Comparison of ENCODE assay signal across 24 cellular contexts in genomic region chr6:170533792-170534191, GRCh38.
"Had no signal": no experiment of that assay in that cellular context is flagged by ENCODE, and none has a peak within 500 bp of the region (broad histone marks: within the 10 kb centered on the region; RNA-seq: fewer than 3 reads in every experiment).

No MANE protein-coding gene starts in this region.

- H3K27me3 Mint-ChIP-seq: activated naive CD8-positive, alpha-beta T cell treated with anti-CD3 and anti-CD28 coated beads, Interleukin-2, amount 50 U/mL, for 24 hours; brain; dendritic cell treated with granulocyte-macrophage colony-stimulating factor and Interleukin-4, amounts not matched to agents 40 ng/mL and 50 ng/mL, for 4 days; T-helper 17 cell had no signal

- H3K9me3 Mint-ChIP-seq: activated naive CD4-positive, alpha-beta T cell treated with anti-CD3 and anti-CD28 coated beads, Interleukin-2, amount 50 U/mL, for 72 hours; activated naive CD8-positive, alpha-beta T cell treated with anti-CD3 and anti-CD28 coated beads, Interleukin-2, amount 50 U/mL, for 24 hours; activated T-cell treated with anti-CD3 and anti-CD28 coated beads, Interleukin-2, amount 50 U/mL, for 72 hours; activated T-helper 2 cell treated with anti-CD3 and anti-CD28 coated beads, Interferon-gamma antibody, Interleukin-2, Interleukin-4, amounts not matched to agents 10 μg/mL and 5 μg/mL and 100 μg/mL, durations not matched to agents 14 hours and 24 hours and 36 hours; brain; dendritic cell treated with granulocyte-macrophage colony-stimulating factor and Interleukin-4, amounts not matched to agents 40 ng/mL and 50 ng/mL, for 4 days; WTC11 had no signal

- H3K4me1 Mint-ChIP-seq: WTC11 had no signal

- H3K4me3 Mint-ChIP-seq: activated naive CD8-positive, alpha-beta T cell treated with anti-CD3 and anti-CD28 coated beads, Interleukin-2, amount 50 U/mL, for 24 hours; activated T-cell treated with anti-CD3 and anti-CD28 coated beads, Interleukin-2, amount 50 U/mL, for 72 hours; brain; dendritic cell treated with granulocyte-macrophage colony-stimulating factor and Interleukin-4, amounts not matched to agents 40 ng/mL and 50 ng/mL, for 4 days; T-helper 17 cell; WTC11 had no signal

- ATAC-seq: activated naive CD4-positive, alpha-beta T cell treated with anti-CD3 and anti-CD28 coated beads, Interleukin-2, amount 50 U/mL, for 72 hours; activated naive CD8-positive, alpha-beta T cell treated with anti-CD3 and anti-CD28 coated beads, Interleukin-2, amount 50 U/mL, for 24 hours; activated T-cell treated with anti-CD3 and anti-CD28 coated beads, Interleukin-2, amount 50 U/mL, for 72 hours; T-helper 17 cell; WTC11 had no signal

- H3K27ac Mint-ChIP-seq: activated naive CD4-positive, alpha-beta T cell treated with anti-CD3 and anti-CD28 coated beads, Interleukin-2, amount 50 U/mL, for 72 hours; activated T-helper 2 cell treated with anti-CD3 and anti-CD28 coated beads, Interferon-gamma antibody, Interleukin-2, Interleukin-4, amounts not matched to agents 10 μg/mL and 5 μg/mL and 100 μg/mL, durations not matched to agents 14 hours and 24 hours and 36 hours; dendritic cell treated with granulocyte-macrophage colony-stimulating factor and Interleukin-4, amounts not matched to agents 40 ng/mL and 50 ng/mL, for 4 days; T-helper 17 cell; WTC11 had no signal

- DNase-seq: activated CD4-positive, alpha-beta T cell treated with anti-CD3 and anti-CD28 coated beads for 48 hours; activated CD4-positive, alpha-beta T cell treated with anti-CD3 and anti-CD28 coated beads, Interleukin-2, amount 50 U/mL, for 4 hours; activated CD4-positive, CD25-positive, alpha-beta regulatory T cell treated with anti-CD3 and anti-CD28 coated beads, Interleukin-2, amount 50 U/mL, for 72 hours; activated CD8-positive, alpha-beta memory T cell treated with anti-CD3 and anti-CD28 coated beads for 24 hours; activated naive CD4-positive, alpha-beta T cell treated with Interleukin-2 at 50 U/mL for 16 hours; activated naive CD8-positive, alpha-beta T cell treated with anti-CD3 and anti-CD28 coated beads, Interleukin-2, amount 50 U/mL, for 24 hours; activated T-cell treated with anti-CD3 and anti-CD28 coated beads, Interleukin-2, amount 50 U/mL, for 72 hours; amniotic stem cell; cerebellar nuclear complex; NCI-H1092; NCI-H1417; NCI-H1930; NCI-H2107; NCI-H2171 treated with DMSO at 0.1 percent for 48 hours; NCI-H226; NCI-H526; SHP77 treated with DMSO at 0.1 percent for 48 hours; T-helper 17 cell; T-helper 9 cell had no signal
